1 cellular context compared by ENCODE assay signal in the genomic region with DNA sequence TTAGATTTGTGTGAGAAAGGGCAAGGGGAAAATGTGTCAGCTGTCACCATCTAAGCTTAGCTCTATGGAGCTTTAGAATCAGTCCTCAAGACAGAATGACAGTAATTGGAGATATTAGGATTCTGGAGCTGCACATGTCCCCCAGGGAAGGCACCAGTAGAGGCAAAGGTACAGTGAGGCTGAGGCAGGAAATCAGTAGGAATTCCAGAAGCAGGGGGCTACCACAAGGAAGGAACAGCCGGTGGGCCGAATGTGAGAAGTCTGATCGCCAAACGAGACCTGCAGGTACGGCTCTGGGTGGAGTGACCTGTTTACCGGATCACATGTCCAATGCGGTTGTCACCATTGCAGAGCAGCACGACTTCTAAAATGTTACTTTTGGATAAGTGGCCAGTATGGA.
A peak's percentile ranks its signal among the peaks of the same experiment; 100 is the strongest.
TF ChIP-seq lines count a peak whose summit lies in the region.

No MANE protein-coding gene starts in this region.

TF ChIP-seq in SK-N-SH, 30 proteins besides CTCF, POLR2A, EP300 and RAD21 (continued from another document):
- TF ChIP-seq, protein P1, sequence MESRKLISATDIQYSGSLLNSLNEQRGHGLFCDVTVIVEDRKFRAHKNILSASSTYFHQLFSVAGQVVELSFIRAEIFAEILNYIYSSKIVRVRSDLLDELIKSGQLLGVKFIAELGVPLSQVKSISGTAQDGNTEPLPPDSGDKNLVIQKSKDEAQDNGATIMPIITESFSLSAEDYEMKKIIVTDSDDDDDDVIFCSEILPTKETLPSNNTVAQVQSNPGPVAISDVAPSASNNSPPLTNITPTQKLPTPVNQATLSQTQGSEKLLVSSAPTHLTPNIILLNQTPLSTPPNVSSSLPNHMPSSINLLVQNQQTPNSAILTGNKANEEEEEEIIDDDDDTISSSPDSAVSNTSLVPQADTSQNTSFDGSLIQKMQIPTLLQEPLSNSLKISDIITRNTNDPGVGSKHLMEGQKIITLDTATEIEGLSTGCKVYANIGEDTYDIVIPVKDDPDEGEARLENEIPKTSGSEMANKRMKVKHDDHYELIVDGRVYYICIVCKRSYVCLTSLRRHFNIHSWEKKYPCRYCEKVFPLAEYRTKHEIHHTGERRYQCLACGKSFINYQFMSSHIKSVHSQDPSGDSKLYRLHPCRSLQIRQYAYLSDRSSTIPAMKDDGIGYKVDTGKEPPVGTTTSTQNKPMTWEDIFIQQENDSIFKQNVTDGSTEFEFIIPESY (IDR thresholded peaks at IDR 0.05; ENCODE audit: borderline replicate concordance, low read depth): no peak
- TF ChIP-seq MXI1 (IDR thresholded peaks at IDR 0.05; ENCODE audit: low read depth, low read length): 0 out of 2 replicates have a peak, but pooled peaks have one; percentile 36
